8 cellular contexts compared by ENCODE assay signal in genomic region chr12:11749943-11750690, GRCh38.
DNase-seq lines count a peak whose midpoint lies in the region; ATAC-seq and TF ChIP-seq lines count a peak whose summit lies in the region.

No MANE protein-coding gene starts in this region.

- CTCF ChIA-PET in CD4-positive, alpha-beta memory T cell (lab: Charles Lee; ENCODE audit: partially characterized antibody) = interaction anchor here (2.2 kb wide), 1 partner anchor 10 kb away, joined by 4 read pairs; no protein-coding TSS in a partner anchor

- H3K27me3 Mint-ChIP-seq in CD4-positive, alpha-beta memory T cell = no peaks in the 10 kb centered on the region

- H3K4me1 ChIP-seq in neutrophil (ENCODE audit: control insufficient read depth in 1 of 2, insufficient read depth in 1 of 2, low read depth in 1 of 2, low read length in 1 of 2) = peaks cover 54 to 59% of the 10 kb centered on the region in 2 experiments
- no peaks in the 10 kb centered on the region for H3K4me1 ChIP-seq in CD4-positive, alpha-beta memory T cell (ENCODE audit: insufficient read depth, low read length)

- peak; percentile 41 for ATAC-seq in GM18870 (IDR thresholded peaks at IDR 0.05; ENCODE audit: unreplicated experiment)
- ATAC-seq in HG02588 (IDR thresholded peaks at IDR 0.05; ENCODE audit: unreplicated experiment) = peak; percentile 47

- peak overlapping the region in 1 of 8 donors; percentile 15 for H3K4me3 Mint-ChIP-seq in CD4-positive, alpha-beta memory T cell

- H3K4me1 Mint-ChIP-seq in CD4-positive, alpha-beta memory T cell = peaks cover 14 to 38% (median 28%) of the 10 kb centered on the region in 4 donors

- H3K36me3 Mint-ChIP-seq in CD4-positive, alpha-beta memory T cell = peaks cover 35 to 36% of the 10 kb centered on the region in 2 donors

- H3K36me3 ChIP-seq in neutrophil = peaks cover 21% of the 10 kb centered on the region
- H3K36me3 ChIP-seq in CD4-positive, alpha-beta memory T cell (ENCODE audit: insufficient read depth, low read length) = peaks cover 6% of the 10 kb centered on the region

- TF ChIP-seq CTCF in neutrophil (IDR thresholded peaks at IDR 0.05) = no peak

- POLR2A ChIA-PET in CD4-positive, alpha-beta memory T cell (lab: Charles Lee; ENCODE audit: partially characterized antibody) = no interaction called here

- in situ Hi-C loops in ACHN (cut with HindIII; ENCODE audit: low pct_ligation_motif_present, low pct_unique_long_range_greater_than_20kb, low sequenced_read_pairs) = no loop called here

- DNase-seq in NOMO-1 (lab: John Stamatoyannopoulos, UW; ENCODE audit: unreplicated experiment in 2 of 2) = peak; percentile 83 to 95
- DNase-seq in CD4-positive, alpha-beta memory T cell = no peak
- no peak for DNase-seq in HuH-7.5 (ENCODE audit: low spot score)
- DNase-seq in ACHN = no peak
- no peak for DNase-seq in stimulated activated CD4-positive, alpha-beta T cell treated with anti-CD3 and anti-CD28 coated beads, Interleukin-4, amount 100 ng/mL, for 24 hours

- no peaks in the 10 kb centered on the region for H3K9me3 Mint-ChIP-seq in CD4-positive, alpha-beta memory T cell

- peak overlapping the region in 1 of 2 experiments; percentile 16 for H3K4me3 ChIP-seq in neutrophil (ENCODE audit: low read depth in 1 of 2, low read length in 1 of 2)
- no peak overlapping the region for H3K4me3 ChIP-seq in CD4-positive, alpha-beta memory T cell (ENCODE audit: low read length in 2 of 2)

- H3K9me3 ChIP-seq in neutrophil = no peaks in the 10 kb centered on the region
- H3K9me3 ChIP-seq in CD4-positive, alpha-beta memory T cell (ENCODE audit: control insufficient read depth in 1 of 2, low read length in 2 of 2) = no peaks in the 10 kb centered on the region

- intact Hi-C loops in CD4-positive, alpha-beta memory T cell (cut with micrococcal nuclease) = no loop called here

- no peaks in the 10 kb centered on the region for H3K27me3 ChIP-seq in neutrophil
- no peaks in the 10 kb centered on the region for H3K27me3 ChIP-seq in CD4-positive, alpha-beta memory T cell (ENCODE audit: insufficient read depth, low read length)

- H3K27ac ChIP-seq in neutrophil = peak overlapping the region; percentile 70
- H3K27ac ChIP-seq in CD4-positive, alpha-beta memory T cell (ENCODE audit: low read depth, low read length) = no peak overlapping the region

- peak overlapping the region in 2 of 7 donors; percentile 48 to 67 for H3K27ac Mint-ChIP-seq in CD4-positive, alpha-beta memory T cell

Comparison
In these comparisons a context has a peak if more than half of its experiments do, and no peak if none do; other contexts are left out.
1. DNase-seq: peak in NOMO-1 (2 of 2); none in CD4-positive, alpha-beta memory T cell (0 of 5), HuH-7.5 (single experiment), ACHN (single experiment) and stimulated activated CD4-positive, alpha-beta T cell treated with anti-CD3 and anti-CD28 coated beads, Interleukin-4, amount 100 ng/mL, for 24 hours (single experiment).